Comparison of ENCODE assay signal across 9 cellular contexts in genomic region chr10:26781797-26782196, GRCh38.
DNase-seq lines count a peak whose midpoint lies in the region; ATAC-seq and TF ChIP-seq lines count a peak whose summit lies in the region.
"Had no signal": no experiment of that assay in that cellular context is flagged by ENCODE, and none has a peak within 500 bp of the region (broad histone marks: within the 10 kb centered on the region; RNA-seq: fewer than 3 reads in every experiment).

No MANE protein-coding gene starts in this region.

- H3K9me3 Mint-ChIP-seq in activated naive CD4-positive, alpha-beta T cell treated with anti-CD3 and anti-CD28 coated beads, Interleukin-2, amount 50 U/mL, for 24 hours = no peaks in the 10 kb centered on the region
- H3K9me3 Mint-ChIP-seq in effector memory CD8-positive, alpha-beta T cell = no peaks in the 10 kb centered on the region

- TF ChIP-seq CTCF in lower leg skin (IDR thresholded peaks at IDR 0.05) = no peak

- 63 to 92% methylated on average over 2 of the region's 2 CpGs for WGBS in lower leg skin, 2 donors

- peaks cover 10% of the 10 kb centered on the region for H3K36me3 Mint-ChIP-seq in activated naive CD4-positive, alpha-beta T cell treated with anti-CD3 and anti-CD28 coated beads, Interleukin-2, amount 50 U/mL, for 24 hours
- H3K36me3 Mint-ChIP-seq in effector memory CD8-positive, alpha-beta T cell (ENCODE audit: insufficient read depth) = peaks cover 26% of the 10 kb centered on the region

- H3K4me3 ChIP-seq in effector memory CD4-positive, alpha-beta T cell (ENCODE audit: insufficient read depth, low read depth, low read length, poor library complexity, severe bottlenecking) = no peak overlapping the region
- H3K4me3 ChIP-seq in lower leg skin (ENCODE audit: low read depth, poor library complexity, severe bottlenecking) = no peak overlapping the region
- H3K4me3 ChIP-seq: lung had no signal

- ATAC-seq in effector memory CD8-positive, alpha-beta T cell (replicated peaks) = no peak

- no peaks in the 10 kb centered on the region for H3K27me3 Mint-ChIP-seq in activated naive CD4-positive, alpha-beta T cell treated with anti-CD3 and anti-CD28 coated beads, Interleukin-2, amount 50 U/mL, for 24 hours
- H3K27me3 Mint-ChIP-seq in effector memory CD8-positive, alpha-beta T cell = no peaks in the 10 kb centered on the region

- H3K27me3 ChIP-seq in effector memory CD4-positive, alpha-beta T cell (replicated peaks; ENCODE audit: control insufficient read depth, insufficient read depth, low read length, poor library complexity, severe bottlenecking) = no peaks in the 10 kb centered on the region

- no peaks in the 10 kb centered on the region for H3K36me3 ChIP-seq in effector memory CD4-positive, alpha-beta T cell (ENCODE audit: control insufficient read depth, insufficient read depth, low read length)

- peaks cover 5% of the 10 kb centered on the region for H3K4me1 ChIP-seq in effector memory CD4-positive, alpha-beta T cell (ENCODE audit: control insufficient read depth, insufficient read depth, low read length, poor library complexity, severe bottlenecking)

- intact Hi-C loops in lower leg skin (cut with DNase I; ENCODE audit: low total_unique reads) = no loop called here

- H3K4me1 Mint-ChIP-seq in activated naive CD4-positive, alpha-beta T cell treated with anti-CD3 and anti-CD28 coated beads, Interleukin-2, amount 50 U/mL, for 24 hours = peaks cover 94% of the 10 kb centered on the region
- peaks cover 60 to 94% of the 10 kb centered on the region in 2 donors for H3K4me1 Mint-ChIP-seq in effector memory CD8-positive, alpha-beta T cell (ENCODE audit: low read depth in 2 of 2)

- no peaks in the 10 kb centered on the region for H3K9me3 ChIP-seq in effector memory CD4-positive, alpha-beta T cell (ENCODE audit: control insufficient read depth, low read length)

- peak overlapping the region; percentile 8 for H3K4me3 Mint-ChIP-seq in activated naive CD4-positive, alpha-beta T cell treated with anti-CD3 and anti-CD28 coated beads, Interleukin-2, amount 50 U/mL, for 24 hours
- peak overlapping the region; percentile 4 to 34 for H3K4me3 Mint-ChIP-seq in effector memory CD8-positive, alpha-beta T cell

- no peak for TF ChIP-seq POLR2A in lower leg skin (IDR thresholded peaks at IDR 0.05)

- no peak overlapping the region for H3K27ac ChIP-seq in effector memory CD4-positive, alpha-beta T cell (ENCODE audit: insufficient read depth, low read length, poor library complexity, severe bottlenecking)

- H3K27ac Mint-ChIP-seq in activated naive CD4-positive, alpha-beta T cell treated with anti-CD3 and anti-CD28 coated beads, Interleukin-2, amount 50 U/mL, for 24 hours = peak overlapping the region; percentile 43
- peak overlapping the region; percentile 41 to 63 for H3K27ac Mint-ChIP-seq in effector memory CD8-positive, alpha-beta T cell

- no peak for DNase-seq in activated naive CD4-positive, alpha-beta T cell treated with Interleukin-2 at 50 U/mL for 16 hours
- peak; percentile 18 for DNase-seq in MV-4-11 (lab: John Stamatoyannopoulos, UW)
- DNase-seq in effector memory CD8-positive, alpha-beta T cell = no peak
- DNase-seq in stromal cell of bone marrow (ENCODE audit: low read depth) = peak; percentile 13
- DNase-seq in effector memory CD4-positive, alpha-beta T cell = no peak
- no peak for DNase-seq in lower leg skin (ENCODE audit: low spot score in 2 of 2)
- no peak for DNase-seq in NCI-H748 (lab: John Stamatoyannopoulos, UW; ENCODE audit: unreplicated experiment)

Comparison
In these comparisons a context has a peak if more than half of its experiments do, and no peak if none do; other contexts are left out.
1. DNase-seq: peak in MV-4-11 (single experiment) and stromal cell of bone marrow (single experiment); none in activated naive CD4-positive, alpha-beta T cell treated with Interleukin-2 at 50 U/mL for 16 hours (single experiment), effector memory CD8-positive, alpha-beta T cell (0 of 3), effector memory CD4-positive, alpha-beta T cell (0 of 3), lower leg skin (0 of 2) and NCI-H748 (single experiment).